7 cellular contexts compared by ENCODE assay signal in the genomic region with DNA sequence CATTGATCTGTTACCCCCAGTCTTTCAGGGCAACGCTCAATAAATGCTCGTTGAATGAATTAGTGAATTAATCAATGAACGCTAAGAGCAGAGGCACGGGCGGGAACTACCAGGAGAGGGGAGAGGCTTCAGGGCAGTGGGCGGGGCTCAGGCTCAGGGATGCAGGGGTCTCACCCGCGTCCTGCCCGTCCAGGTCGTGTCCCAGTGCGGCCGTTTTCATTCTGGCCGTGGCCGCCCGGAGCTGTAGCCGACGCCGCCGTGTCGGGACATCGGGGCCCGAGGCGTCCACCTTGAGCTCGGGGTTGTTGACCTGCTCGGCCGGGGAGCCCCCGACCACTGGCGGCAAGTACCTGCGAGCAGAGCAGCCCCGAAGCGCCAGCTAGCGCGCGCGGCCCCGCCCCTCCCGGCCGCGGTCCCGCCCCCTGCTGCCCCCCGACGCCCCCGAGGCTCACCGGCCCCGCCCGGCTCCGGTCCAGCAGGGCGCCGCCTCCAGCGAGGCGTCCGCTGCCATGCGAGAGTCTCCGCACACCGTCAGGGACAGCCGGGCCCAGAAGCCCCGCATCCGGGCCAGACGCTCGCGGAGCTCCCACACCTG. TPM values are rescaled to one million over a fixed set of nuclear protein-coding genes. Genes with fewer than 3 reads are reported as not detected.
A peak's percentile ranks its signal among the peaks of the same experiment; 100 is the strongest.
DNase-seq lines count a peak whose midpoint lies in the region; ATAC-seq and TF ChIP-seq lines count a peak whose summit lies in the region.
"Had no signal": no experiment of that assay in that cellular context is flagged by ENCODE, and none has a peak within 500 bp of the region (broad histone marks: within the 10 kb centered on the region; RNA-seq: fewer than 3 reads in every experiment).

No MANE protein-coding gene starts in this region.

- H3K4me2 ChIP-seq in Karpas-422 (ENCODE audit: low read depth, low read length, poor library complexity, severe bottlenecking): peak overlapping the region; percentile 40

- H3K27ac ChIP-seq in Karpas-422 (ENCODE audit: low read length): no peak overlapping the region
- no peak overlapping the region for H3K27ac ChIP-seq in coronary artery

- no peaks in the 10 kb centered on the region for H3K9me3 ChIP-seq in Karpas-422 (ENCODE audit: low read length)

- no peaks in the 10 kb centered on the region for H3K36me3 ChIP-seq in Karpas-422 (ENCODE audit: insufficient read depth, low read length)

- H3K9ac ChIP-seq in Karpas-422 (ENCODE audit: low read length): no peak overlapping the region

- H3K4me3 ChIP-seq in Karpas-422 (ENCODE audit: low read length) (no peak overlapping the region), coronary artery (peak overlapping the region; percentile 72)

- ATAC-seq in HG02642 (IDR thresholded peaks at IDR 0.05; ENCODE audit: poor library complexity, unreplicated experiment) (no peak), HG03025 (IDR thresholded peaks at IDR 0.05; ENCODE audit: low FRiP score, unreplicated experiment) (no peak), HG02759 (IDR thresholded peaks at IDR 0.05; ENCODE audit: unreplicated experiment) (no peak)

- no peaks in the 10 kb centered on the region for H3K79me2 ChIP-seq in Karpas-422 (ENCODE audit: low read length)

- H4K20me1 ChIP-seq in Karpas-422 (ENCODE audit: insufficient read depth, low read depth, low read length): no peaks in the 10 kb centered on the region

- no peaks in the 10 kb centered on the region for H3K27me3 ChIP-seq in Karpas-422 (ENCODE audit: low read length)

- TF ChIP-seq CTCF in coronary artery (IDR thresholded peaks at IDR 0.05): no peak

- no peaks in the 10 kb centered on the region for H3K9me2 ChIP-seq in Karpas-422 (replicated peaks; ENCODE audit: insufficient read depth, low read length)

- H3K4me1 ChIP-seq in Karpas-422 (ENCODE audit: low read length): peaks cover 5% of the 10 kb centered on the region

- no peak overlapping the region for H2AFZ ChIP-seq in Karpas-422 (ENCODE audit: low read length)

- intact Hi-C loops in posterior vena cava (cut with DNase I): no loop called here

- DNase-seq in Karpas-422 (no peak), coronary artery (ENCODE audit: low spot score) (no peak), posterior vena cava (ENCODE audit: low spot score) (peak; percentile 81)
- DNase-seq: dermis blood vessel endothelial cell had no signal

RNA-seq across cellular contexts. Expression of a gene that starts 2.8 kb away (rescaled TPM):
- total RNA-seq in Karpas-422 (2014; rRNA removed; shearing (Covaris generic); ENCODE audit: low replicate concordance): 0.11 TPM in 1 of 2 replicates, not detected in the other
- 10 to 100 TPM in 1 of 2 donors, 1 to 10 TPM in 1; 6.2 to 11.2 TPM for total RNA-seq in posterior vena cava

RNA-seq across cellular contexts. Expression of a gene that starts 6.0 kb away (rescaled TPM):
- total RNA-seq in Karpas-422 (2014; rRNA removed; shearing (Covaris generic); ENCODE audit: low replicate concordance): 1.9 and 5.3 TPM in 2 replicates
- total RNA-seq in posterior vena cava: 1 to 10 TPM in 1 of 2 donors, under 1 TPM in 1; 0.81 to 1.2 TPM

RNA-seq across cellular contexts. Expression of a gene that starts 6.5 kb away (rescaled TPM):
- 8.1 and 22.1 TPM in 2 replicates for total RNA-seq in Karpas-422 (2014; rRNA removed; shearing (Covaris generic); ENCODE audit: low replicate concordance)
- 1 to 10 TPM in 1 of 2 donors, under 1 TPM in 1; 0.52 to 1.2 TPM for total RNA-seq in posterior vena cava

RNA-seq across cellular contexts. Expression of a gene that starts 12.7 kb away (rescaled TPM):
- 15.8 and 23.3 TPM in 2 replicates for total RNA-seq in Karpas-422 (2014; rRNA removed; shearing (Covaris generic); ENCODE audit: low replicate concordance)
- total RNA-seq in posterior vena cava: 10 to 100 TPM; 11.2 to 13.3 TPM

RNA-seq across cellular contexts. Expression of a gene that starts 22.5 kb away (rescaled TPM):
- 171 and 292 TPM in 2 replicates for total RNA-seq in Karpas-422 (2014; rRNA removed; shearing (Covaris generic); ENCODE audit: low replicate concordance)
- 10 to 100 TPM; 72.6 to 91.6 TPM for total RNA-seq in posterior vena cava
